In genomic region chr10:104450954-104451353, GRCh38 we compare ENCODE assay signal across 21 cellular contexts.
DNase-seq lines count a peak whose midpoint lies in the region; FAIRE-seq and TF ChIP-seq lines count a peak whose summit lies in the region.
"Had no signal": no experiment of that assay in that cellular context is flagged by ENCODE, and none has a peak within 500 bp of the region (broad histone marks: within the 10 kb centered on the region; RNA-seq: fewer than 3 reads in every experiment).

No MANE protein-coding gene starts in this region.

- peaks cover 20% of the 10 kb centered on the region for H3K4me1 Mint-ChIP-seq in astrocyte (ENCODE audit: low read depth, unreplicated experiment)
- H3K4me1 Mint-ChIP-seq: CD8-positive, alpha-beta memory T cell had no signal

- H3K79me2 ChIP-seq in astrocyte (ENCODE audit: insufficient read depth, low read length) = no peaks in the 10 kb centered on the region

- H3K4me2 ChIP-seq in astrocyte (ENCODE audit: low read length) (no peak overlapping the region), skeletal muscle satellite cell (ENCODE audit: low read length) (peak overlapping the region; percentile 50)
- H3K4me2 ChIP-seq: A549, PC-9 had no signal

- no peak for TF ChIP-seq CTCF in astrocyte (IDR thresholded peaks at IDR 0.05; ENCODE audit: insufficient read depth, low read depth, low read length)
- no peak for TF ChIP-seq CTCF in GM13977 (IDR thresholded peaks at IDR 0.05; ENCODE audit: extremely low read depth, insufficient read depth, missing control alignments)

- DNase-seq in GM03348 (ENCODE audit: low spot score) (peak; percentile 12), M059J (ENCODE audit: low read depth) (peak; percentile 71), astrocyte (ENCODE audit: low read depth) (peak; percentile 28), GM12891 (ENCODE audit: insufficient read length, low spot score) (no peak), NCI-H1092 treated with DMSO at 0.1 percent for 48 hours (lab: John Stamatoyannopoulos, UW) (no peak), GM13977 (ENCODE audit: low spot score) (no peak)
- DNase-seq in activated CD8-positive, alpha-beta memory T cell treated with anti-CD3 and anti-CD28 coated beads for 24 hours = no peak
- DNase-seq: C1 segment of cervical spinal cord; CD8-positive, alpha-beta memory T cell; DMS53; EL; IMR-90; NCI-H1105 treated with DMSO at 0.1 percent for 48 hours; NCI-H1694 treated with DMSO at 0.1 percent for 48 hours; NCI-H510A treated with DMSO at 0.1 percent for 48 hours; PC-9; SJCRH30 had no signal

- no peak overlapping the region for H3K27ac Mint-ChIP-seq in astrocyte (ENCODE audit: unreplicated experiment)
- H3K27ac Mint-ChIP-seq: CD8-positive, alpha-beta memory T cell had no signal

- no peaks in the 10 kb centered on the region for H3K27me3 ChIP-seq in astrocyte (ENCODE audit: insufficient read depth, low read length)
- no peaks in the 10 kb centered on the region for H3K27me3 ChIP-seq in skeletal muscle satellite cell (ENCODE audit: control insufficient read depth, insufficient read depth, low read length)
- H3K27me3 ChIP-seq: SJCRH30 had no signal

- no peaks in the 10 kb centered on the region for H3K36me3 Mint-ChIP-seq in astrocyte (ENCODE audit: low read depth, unreplicated experiment)
- H3K36me3 Mint-ChIP-seq: CD8-positive, alpha-beta memory T cell had no signal

- in situ Hi-C loops in GM13977 (cut with MboI; ENCODE audit: low pct_unique_long_range_greater_than_20kb, low sequenced_read_pairs, unreplicated experiment) = no loop called here

- no peaks in the 10 kb centered on the region for H3K9me3 Mint-ChIP-seq in astrocyte (ENCODE audit: unreplicated experiment)
- H3K9me3 Mint-ChIP-seq: CD8-positive, alpha-beta memory T cell had no signal

- no peak for FAIRE-seq in astrocyte (lab: Jason Lieb, UNC)
- FAIRE-seq in GM12891 (lab: Jason Lieb, UNC) = no peak
- FAIRE-seq: A549 had no signal

- H3K9ac ChIP-seq in astrocyte (ENCODE audit: low read length) (no peak overlapping the region), skeletal muscle satellite cell (ENCODE audit: low read depth, low read length) (no peak overlapping the region)

- TF ChIP-seq POLR2A in GM12891 (IDR thresholded peaks at IDR 0.05; ENCODE audit: low read depth, low read length) = no peak

- H3K4me3 Mint-ChIP-seq in astrocyte (ENCODE audit: unreplicated experiment) = no peak overlapping the region
- H3K4me3 Mint-ChIP-seq: CD8-positive, alpha-beta memory T cell had no signal

- H3K36me3 ChIP-seq in astrocyte (ENCODE audit: insufficient read depth, low read length) (no peaks in the 10 kb centered on the region), skeletal muscle satellite cell (ENCODE audit: insufficient read depth, low read length) (no peaks in the 10 kb centered on the region)
- H3K36me3 ChIP-seq: HAP-1, SJCRH30 had no signal

- H4K20me1 ChIP-seq in astrocyte (ENCODE audit: insufficient read depth, low read length) = no peaks in the 10 kb centered on the region

- H3K27ac ChIP-seq in astrocyte (ENCODE audit: low read depth, low read length) = no peak overlapping the region
- H3K27ac ChIP-seq: A549, HL-60, PC-9, SJCRH30 had no signal

- H3K4me1 ChIP-seq in astrocyte (ENCODE audit: insufficient read depth, low read length) (peaks cover 16% of the 10 kb centered on the region), skeletal muscle satellite cell (ENCODE audit: control insufficient read depth, insufficient read depth, low read length) (peaks cover 40% of the 10 kb centered on the region)
- H3K4me1 ChIP-seq: A549, HAP-1 had no signal

- no peak overlapping the region for H2AFZ ChIP-seq in astrocyte (ENCODE audit: low read depth, low read length)
- H2AFZ ChIP-seq: PC-9 had no signal

- H3K4me3 ChIP-seq in astrocyte (ENCODE audit: insufficient read depth, low read depth, low read length) = no peak overlapping the region
- no peak overlapping the region for H3K4me3 ChIP-seq in skeletal muscle satellite cell (ENCODE audit: low read length)
- H3K4me3 ChIP-seq: A549, HAP-1, PC-9, SJCRH30 had no signal

- H3K27me3 Mint-ChIP-seq in astrocyte (ENCODE audit: low read depth, unreplicated experiment) = no peaks in the 10 kb centered on the region

- no peaks in the 10 kb centered on the region for H3K9me3 ChIP-seq in astrocyte (ENCODE audit: insufficient read depth, low read depth, low read length)
- no peaks in the 10 kb centered on the region for H3K9me3 ChIP-seq in skeletal muscle satellite cell (replicated peaks; ENCODE audit: low read length)
- H3K9me3 ChIP-seq: A549, HAP-1, SJCRH30 had no signal

TF ChIP-seq in GM12891, 5 proteins besides CTCF, POLR2A, EP300 and RAD21:
- no peak for TF ChIP-seq POLR2AphosphoS5 (IDR thresholded peaks at IDR 0.05; ENCODE audit: low read depth, low read length)
- no peak for TF ChIP-seq POU2F2 (IDR thresholded peaks at IDR 0.05; ENCODE audit: low read depth, low read length)
- no peak for TF ChIP-seq SPI1 (IDR thresholded peaks at IDR 0.05; ENCODE audit: low read depth, low read length)
- no peak for TF ChIP-seq PAX5 (IDR thresholded peaks at IDR 0.05; ENCODE audit: insufficient read depth, low read length, severe bottlenecking)
- TF ChIP-seq TAF1 (IDR thresholded peaks at IDR 0.05; ENCODE audit: low read depth, low read length) = no peak
TF ChIP-seq in GM12891: peak in this region for 0.

Comparison
In these comparisons a context has a peak if more than half of its experiments do, and no peak if none do; other contexts are left out.
1. DNase-seq: peak in GM03348 (single experiment), M059J (single experiment) and astrocyte (single experiment); none in activated CD8-positive, alpha-beta memory T cell treated with anti-CD3 and anti-CD28 coated beads for 24 hours (single experiment), GM12891 (single experiment), NCI-H1092 treated with DMSO at 0.1 percent for 48 hours (single experiment) and GM13977 (single experiment).